18 cellular contexts compared by ENCODE assay signal in genomic region chr20:39876974-39877615, GRCh38.
DNase-seq lines count a peak whose midpoint lies in the region; ATAC-seq and TF ChIP-seq lines count a peak whose summit lies in the region.
"Had no signal": no experiment of that assay in that cellular context is flagged by ENCODE, and none has a peak within 500 bp of the region (broad histone marks: within the 10 kb centered on the region; RNA-seq: fewer than 3 reads in every experiment).

No MANE protein-coding gene starts in this region.

- TF ChIP-seq CTCF in left lung (IDR thresholded peaks at IDR 0.05) (no peak), left ventricle myocardium inferior (IDR thresholded peaks at IDR 0.05; ENCODE audit: borderline replicate concordance) (no peak)

- no peaks in the 10 kb centered on the region for H3K4me1 ChIP-seq in left lung
- H3K4me1 ChIP-seq in left ventricle myocardium inferior, result no peaks in the 10 kb centered on the region

- no peak overlapping the region for H3K4me3 ChIP-seq in left lung
- no peak overlapping the region for H3K4me3 ChIP-seq in left ventricle myocardium inferior
- H3K4me3 ChIP-seq: GM23338, PC-9, SK-N-MC had no signal

- H3K27ac ChIP-seq in left lung (no peak overlapping the region), left ventricle myocardium inferior (replicated peaks) (no peak overlapping the region)
- H3K27ac ChIP-seq: PC-9, SK-N-MC had no signal

- no peaks in the 10 kb centered on the region for H3K27me3 ChIP-seq in left lung
- H3K27me3 ChIP-seq in left ventricle myocardium inferior (ENCODE audit: low read depth), result peaks cover 4% of the 10 kb centered on the region

- no peaks in the 10 kb centered on the region for H3K36me3 ChIP-seq in left lung
- no peaks in the 10 kb centered on the region for H3K36me3 ChIP-seq in left ventricle myocardium inferior

- ATAC-seq in left lung (peak; percentile 45), GM19455 (IDR thresholded peaks at IDR 0.05; ENCODE audit: unreplicated experiment) (no peak), HG02981 (IDR thresholded peaks at IDR 0.05; ENCODE audit: unreplicated experiment) (no peak)
- ATAC-seq: effector memory CD8-positive, alpha-beta T cell; GM23338; left cardiac atrium had no signal

- H3K9me3 ChIP-seq in left lung, result peaks cover 0 to 1% of the 10 kb centered on the region in 2 donors
- peaks cover 6% of the 10 kb centered on the region for H3K9me3 ChIP-seq in left ventricle myocardium inferior (replicated peaks)

- DNase-seq in EL (peak; percentile 22), NCI-H187 (lab: John Stamatoyannopoulos, UW) (peak; percentile 51 to 55), NCI-H748 (lab: John Stamatoyannopoulos, UW; ENCODE audit: unreplicated experiment) (peak; percentile 95), left lung (no peak), left ventricle myocardium inferior (no peak), HuH-7 (ENCODE audit: low spot score) (no peak)
- DNase-seq: activated CD4-positive, alpha-beta T cell treated with anti-CD3 and anti-CD28 coated beads, Interleukin-2, amount 10 ng/mL, durations not matched to agents 7 days and 5 days; activated T-cell treated with anti-CD3 and anti-CD28 coated beads for 4 hours; effector memory CD8-positive, alpha-beta T cell; GDM1; left cardiac atrium; PC-9; stimulated activated CD4-positive, alpha-beta T cell treated with anti-CD3 and anti-CD28 coated beads, Interleukin-4, amount 100 ng/mL, for 24 hours; stimulated activated CD8-positive, alpha-beta memory T cell treated with anti-CD3 and anti-CD28 coated beads, Interleukin-4, amount 100 ng/mL, for 48 hours had no signal

- intact Hi-C loops in left lung (cut with DNase I) (no loop called here), left ventricle myocardium inferior (cut with micrococcal nuclease) (loop anchor here (10.0 kb wide), 1 partner anchor 612 kb away; no protein-coding TSS in a partner anchor)

Comparison
In these comparisons a context has a peak if more than half of its experiments do, and no peak if none do; other contexts are left out.
1. DNase-seq: peak in EL (single experiment), NCI-H187 (2 of 2) and NCI-H748 (single experiment); none in left lung (0 of 2), left ventricle myocardium inferior (single experiment) and HuH-7 (single experiment).